Comparison of ENCODE assay signal across 10 cellular contexts in genomic region chr9:129328357-129329103, GRCh38.
A peak's percentile ranks its signal among the peaks of the same experiment; 100 is the strongest.
DNase-seq lines count a peak whose midpoint lies in the region; ATAC-seq and TF ChIP-seq lines count a peak whose summit lies in the region.
"Had no signal": no experiment of that assay in that cellular context is flagged by ENCODE, and none has a peak within 500 bp of the region (broad histone marks: within the 10 kb centered on the region; RNA-seq: fewer than 3 reads in every experiment).

No MANE protein-coding gene starts in this region.

- peaks cover 14% of the 10 kb centered on the region for H3K4me1 Mint-ChIP-seq in activated T-cell treated with anti-CD3 and anti-CD28 coated beads, Interleukin-2, amount 50 U/mL, for 4 hours (ENCODE audit: low read depth)
- H3K4me1 Mint-ChIP-seq in stimulated activated naive B cell treated with anti-CD40 and anti-IgM and Interleukin-4, amounts not matched to agents 10 μg/mL and 1 μg/mL and 100 μg/mL, for 72 hours, result peaks cover 5 to 8% of the 10 kb centered on the region in 2 donors

- no peaks in the 10 kb centered on the region for H3K27me3 Mint-ChIP-seq in activated T-cell treated with anti-CD3 and anti-CD28 coated beads, Interleukin-2, amount 50 U/mL, for 4 hours (ENCODE audit: low read depth)
- peaks cover under 1 to 1% of the 10 kb centered on the region in 2 donors for H3K27me3 Mint-ChIP-seq in stimulated activated naive B cell treated with anti-CD40 and anti-IgM and Interleukin-4, amounts not matched to agents 10 μg/mL and 1 μg/mL and 100 μg/mL, for 72 hours

- DNase-seq in activated T-cell treated with anti-CD3 and anti-CD28 coated beads for 48 hours (ENCODE audit: low read depth), result peak; percentile 18
- no peak for DNase-seq in activated T-cell treated with anti-CD3 and anti-CD28 coated beads for 4 hours
- DNase-seq in activated T-cell treated with anti-CD3 and anti-CD28 coated beads, Interleukin-2, amount 50 U/mL, for 4 hours, result peak; percentile 25
- no peak for DNase-seq in kidney epithelial cell (ENCODE audit: low read depth)
- DNase-seq in stimulated activated naive B cell treated with anti-CD40 and anti-IgM and Interleukin-4, amounts not matched to agents 10 μg/mL and 1 μg/mL and 100 μg/mL, for 72 hours, result no peak
- no peak for DNase-seq in NCI-H187 treated with DMSO at 0.1 percent for 48 hours (lab: John Stamatoyannopoulos, UW)
- DNase-seq in NCI-H187 (lab: John Stamatoyannopoulos, UW), result no peak
- DNase-seq: GOT3 had no signal

- H3K27me3 ChIP-seq in kidney epithelial cell (ENCODE audit: control insufficient read depth, insufficient read depth, low read length) (no peaks in the 10 kb centered on the region), gastroesophageal sphincter (no peaks in the 10 kb centered on the region)

- peak overlapping the region in 2 of 4 donors; percentile 57 to 59 for H3K27ac ChIP-seq in gastroesophageal sphincter

- H3K4me3 ChIP-seq in kidney epithelial cell (ENCODE audit: low read depth, low read length) (no peak overlapping the region), gastroesophageal sphincter (no peak overlapping the region)

- ATAC-seq in activated T-cell treated with anti-CD3 and anti-CD28 coated beads, Interleukin-2, amount 50 U/mL, for 4 hours, result peak in 1 of 2 donors; percentile 10
- peak; percentile 27 to 31 for ATAC-seq in stimulated activated naive B cell treated with anti-CD40 and anti-IgM and Interleukin-4, amounts not matched to agents 10 μg/mL and 1 μg/mL and 100 μg/mL, for 72 hours (replicated peaks)
- ATAC-seq in gastroesophageal sphincter, result no peak
- ATAC-seq: esophagus mucosa had no signal

- no peaks in the 10 kb centered on the region for H3K36me3 Mint-ChIP-seq in activated T-cell treated with anti-CD3 and anti-CD28 coated beads, Interleukin-2, amount 50 U/mL, for 4 hours (ENCODE audit: insufficient read depth)
- H3K36me3 Mint-ChIP-seq in stimulated activated naive B cell treated with anti-CD40 and anti-IgM and Interleukin-4, amounts not matched to agents 10 μg/mL and 1 μg/mL and 100 μg/mL, for 72 hours, result peaks cover 0 to 3% of the 10 kb centered on the region in 2 donors

- no peak for TF ChIP-seq EP300 in gastroesophageal sphincter (IDR thresholded peaks at IDR 0.05)

- TF ChIP-seq CTCF in kidney epithelial cell (IDR thresholded peaks at IDR 0.05; ENCODE audit: insufficient read depth, low read length, poor library complexity, severe bottlenecking), result peak; percentile 11
- no peak for TF ChIP-seq CTCF in gastroesophageal sphincter (IDR thresholded peaks at IDR 0.05)

- no peak for TF ChIP-seq POLR2A in gastroesophageal sphincter (IDR thresholded peaks at IDR 0.05)

- H3K36me3 ChIP-seq in kidney epithelial cell (ENCODE audit: control insufficient read depth, insufficient read depth, low read length) (no peaks in the 10 kb centered on the region), gastroesophageal sphincter (no peaks in the 10 kb centered on the region)

- no peak overlapping the region for H3K4me3 Mint-ChIP-seq in activated T-cell treated with anti-CD3 and anti-CD28 coated beads, Interleukin-2, amount 50 U/mL, for 4 hours
- H3K4me3 Mint-ChIP-seq in stimulated activated naive B cell treated with anti-CD40 and anti-IgM and Interleukin-4, amounts not matched to agents 10 μg/mL and 1 μg/mL and 100 μg/mL, for 72 hours, result no peak overlapping the region

- H3K9me3 ChIP-seq in gastroesophageal sphincter, result peaks cover 0 to 12% (median 0%) of the 10 kb centered on the region in 3 donors

- 57 to 88% methylated on average over 5 to 7 of the region's 15 CpGs for WGBS in gastroesophageal sphincter (ENCODE audit: low coverage in 1 of 2), 2 donors

- peaks cover 6% of the 10 kb centered on the region for H3K9me3 Mint-ChIP-seq in activated T-cell treated with anti-CD3 and anti-CD28 coated beads, Interleukin-2, amount 50 U/mL, for 4 hours
- H3K9me3 Mint-ChIP-seq in stimulated activated naive B cell treated with anti-CD40 and anti-IgM and Interleukin-4, amounts not matched to agents 10 μg/mL and 1 μg/mL and 100 μg/mL, for 72 hours, result peaks cover 0 to 7% of the 10 kb centered on the region in 2 donors

- H3K27ac Mint-ChIP-seq in stimulated activated naive B cell treated with anti-CD40 and anti-IgM and Interleukin-4, amounts not matched to agents 10 μg/mL and 1 μg/mL and 100 μg/mL, for 72 hours, result no peak overlapping the region

- peaks cover 0 to 43% (median 4%) of the 10 kb centered on the region in 3 donors for H3K4me1 ChIP-seq in gastroesophageal sphincter

Comparison
In these comparisons a context has a peak if more than half of its experiments do, and no peak if none do; other contexts are left out.
1. DNase-seq: peak in activated T-cell treated with anti-CD3 and anti-CD28 coated beads for 48 hours (single experiment) and activated T-cell treated with anti-CD3 and anti-CD28 coated beads, Interleukin-2, amount 50 U/mL, for 4 hours (single experiment); none in activated T-cell treated with anti-CD3 and anti-CD28 coated beads for 4 hours (single experiment), kidney epithelial cell (single experiment), stimulated activated naive B cell treated with anti-CD40 and anti-IgM and Interleukin-4, amounts not matched to agents 10 μg/mL and 1 μg/mL and 100 μg/mL, for 72 hours (single experiment), NCI-H187 treated with DMSO at 0.1 percent for 48 hours (single experiment) and NCI-H187 (0 of 2).